ENCODE assay signal across 10 cellular contexts in genomic region chr18:48160622-48161021, GRCh38.
DNase-seq lines count a peak whose midpoint lies in the region; ATAC-seq and TF ChIP-seq lines count a peak whose summit lies in the region.
"Had no signal": no experiment of that assay in that cellular context is flagged by ENCODE, and none has a peak within 500 bp of the region (broad histone marks: within the 10 kb centered on the region; RNA-seq: fewer than 3 reads in every experiment).

No MANE protein-coding gene starts in this region.

- no peak overlapping the region for H3K4me3 ChIP-seq in BLaER1
- peak overlapping the region; percentile 64; the same call in 1 of the 2 replicates for H3K4me3 ChIP-seq in PC-9
- H3K4me3 ChIP-seq in esophagus muscularis mucosa, result peak overlapping the region; percentile 63 to 82 (median 76)

- no peak for DNase-seq in PC-9
- no peak for DNase-seq in esophagus muscularis mucosa (ENCODE audit: extremely low spot score)
- DNase-seq in neural crest cell (ENCODE audit: low read depth, low spot score), result no peak
- no peak for DNase-seq in dedifferentiated amniotic fluid mesenchymal stem cell (ENCODE audit: extremely low spot score)
- no peak for DNase-seq in COR-L47 (lab: John Stamatoyannopoulos, UW)
- DNase-seq: activated T-cell treated with anti-CD3 and anti-CD28 coated beads, Interleukin-2, amount 50 U/mL, for 1 hour; SHP77 treated with DMSO at 0.1 percent for 48 hours had no signal

- H3K27ac ChIP-seq in BLaER1 (no peak overlapping the region), PC-9 (peak overlapping the region; percentile 59), esophagus muscularis mucosa (replicated peaks in 1 of 4) (peak overlapping the region; percentile 90 to 94 (median 92))

- H3K27me3 ChIP-seq in BLaER1 (peaks cover 9% of the 10 kb centered on the region), PC-9 (ENCODE audit: insufficient read depth, low read depth) (no peaks in the 10 kb centered on the region), esophagus muscularis mucosa (no peaks in the 10 kb centered on the region)

- no peaks in the 10 kb centered on the region for H3K9me2 ChIP-seq in PC-9 (ENCODE audit: insufficient read depth)

- intact Hi-C loops in PC-9 (cut with micrococcal nuclease; ENCODE audit: unreplicated experiment) (no loop called here), esophagus muscularis mucosa (cut with DNase I) (loop anchor here (5.0 kb wide), 1 partner anchor 252 kb away; no protein-coding TSS in a partner anchor)

- H3K9me3 ChIP-seq in BLaER1 (no peaks in the 10 kb centered on the region), PC-9 (ENCODE audit: insufficient read depth, low read depth) (no peaks in the 10 kb centered on the region), esophagus muscularis mucosa (no peaks in the 10 kb centered on the region)

- no peaks in the 10 kb centered on the region for H3K36me3 ChIP-seq in BLaER1
- H3K36me3 ChIP-seq in PC-9 (ENCODE audit: low read depth), result no peaks in the 10 kb centered on the region
- H3K36me3 ChIP-seq in esophagus muscularis mucosa, result no peaks in the 10 kb centered on the region

- TSS peak; percentile 76 for BruUV-seq in PC-9 (replicated peaks; lab: Mats Ljungman, UMichigan)

- TF ChIP-seq CTCF in PC-9 (conservative IDR thresholded peaks at IDR 0.05) (no peak), esophagus muscularis mucosa (IDR thresholded peaks at IDR 0.05) (no peak), neural crest cell (conservative IDR thresholded peaks at IDR 0.05) (no peak)

- ATAC-seq in HG03432 (IDR thresholded peaks at IDR 0.05; ENCODE audit: unreplicated experiment) (no peak), HG03135 (IDR thresholded peaks at IDR 0.05; ENCODE audit: unreplicated experiment) (no peak)

- H3F3A ChIP-seq in PC-9 (ENCODE audit: insufficient read depth, low read depth), result peaks cover 14% of the 10 kb centered on the region; the same call in 1 of the 2 replicates

- H3K27ac Mint-ChIP-seq in neural crest cell (ENCODE audit: unreplicated experiment), result no peak overlapping the region

- H3K27me3 Mint-ChIP-seq in neural crest cell (ENCODE audit: low read depth), result peaks cover 9% of the 10 kb centered on the region

- POLR2A ChIA-PET in PC-9 (lab: Charles Lee; ENCODE audit: unreplicated experiment), result no interaction called here

- H3K79me2 ChIP-seq in PC-9 (ENCODE audit: low read depth), result no peaks in the 10 kb centered on the region

- H3K4me3 Mint-ChIP-seq in neural crest cell, result peak overlapping the region; percentile 75

- no peak for TF ChIP-seq POLR2A in esophagus muscularis mucosa (IDR thresholded peaks at IDR 0.05; ENCODE audit: low read depth)

- peaks cover 14% of the 10 kb centered on the region for H3K4me1 ChIP-seq in BLaER1
- H3K4me1 ChIP-seq in PC-9 (replicated peaks; ENCODE audit: insufficient read depth), result peaks cover 26% of the 10 kb centered on the region
- peaks cover 10 to 41% (median 29%) of the 10 kb centered on the region in 4 donors for H3K4me1 ChIP-seq in esophagus muscularis mucosa

- H3K9ac ChIP-seq in BLaER1, result no peak overlapping the region

- peaks cover 34% of the 10 kb centered on the region for H3K4me1 Mint-ChIP-seq in neural crest cell

- H4K20me1 ChIP-seq in BLaER1, result no peaks in the 10 kb centered on the region
- H4K20me1 ChIP-seq in PC-9 (ENCODE audit: insufficient read depth), result no peaks in the 10 kb centered on the region

- no peaks in the 10 kb centered on the region for H3K9me3 Mint-ChIP-seq in neural crest cell

- H3K36me3 Mint-ChIP-seq in neural crest cell (ENCODE audit: low read depth), result no peaks in the 10 kb centered on the region

- H2AFZ ChIP-seq in PC-9, result no peak overlapping the region

- CTCF ChIA-PET in PC-9 (lab: Charles Lee), result no interaction called here

- peak overlapping the region; percentile 92 for H3K4me2 ChIP-seq in BLaER1
- peak overlapping the region; percentile 83 for H3K4me2 ChIP-seq in PC-9

- 57% methylated on average over 4 of the region's 4 CpGs for WGBS in esophagus muscularis mucosa

- no peak for TF ChIP-seq EP300 in esophagus muscularis mucosa (IDR thresholded peaks at IDR 0.05)
